In the genomic region with DNA sequence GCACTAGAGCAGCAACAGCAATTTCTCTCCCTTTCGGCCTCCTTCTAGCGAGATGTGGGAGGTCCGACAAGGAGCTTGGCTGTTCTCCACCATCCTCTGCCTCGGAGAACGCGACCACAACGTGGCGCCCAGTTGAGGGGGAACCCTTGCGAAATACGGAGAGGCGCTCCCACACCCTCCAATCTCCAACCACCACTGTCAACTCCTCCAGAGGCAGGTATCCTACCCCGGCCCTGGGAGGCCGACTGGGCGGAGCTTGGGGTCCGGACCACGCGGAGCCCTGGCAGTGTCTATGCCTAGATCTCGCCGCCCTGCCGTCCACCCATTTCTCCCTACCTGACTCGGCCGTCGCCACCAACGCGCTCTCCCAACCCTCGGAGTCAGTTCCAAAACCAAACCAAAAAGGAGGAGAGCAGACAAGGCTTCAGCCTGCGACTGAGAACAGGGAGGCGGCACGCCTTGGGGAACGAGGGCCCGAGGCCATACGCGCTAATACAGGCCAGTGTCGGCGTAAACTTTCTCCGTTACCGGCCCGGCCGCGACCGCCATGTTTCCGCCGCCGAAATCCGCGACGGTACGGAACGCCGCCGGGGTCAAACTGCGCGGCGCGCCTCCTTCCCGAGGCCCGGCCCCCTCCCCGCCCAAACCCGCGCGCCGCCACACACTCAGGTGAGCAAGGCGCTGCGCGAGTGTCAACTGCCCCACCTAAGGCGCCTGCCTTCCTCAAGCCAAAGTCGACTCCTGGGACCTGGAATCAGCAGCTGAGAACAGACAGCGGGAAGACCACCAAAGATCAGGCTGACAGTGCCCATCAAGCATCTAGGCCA, we compare ENCODE assay signal across 8 cellular contexts. TPM values are rescaled to one million over a fixed set of nuclear protein-coding genes. Genes with fewer than 3 reads are reported as not detected.
DNase-seq lines count a peak whose midpoint lies in the region; ATAC-seq, FAIRE-seq and TF ChIP-seq lines count a peak whose summit lies in the region.

Gene TMEM168, minus strand, starts transcription at position 570 of the 827 bp plus-strand sequence. CDS start 5,568 bp downstream, outside the sequence.

- intact Hi-C loops in Right ventricle myocardium superior (cut with DNase I) (no loop called here), pancreas (cut with DNase I) (no loop called here), thyroid gland (cut with DNase I) (no loop called here)

- TF ChIP-seq CTCF in GM10266 (IDR thresholded peaks at IDR 0.05; ENCODE audit: control insufficient read depth, insufficient read depth, low read depth, missing control alignments) (no peak), pancreas (IDR thresholded peaks at IDR 0.05) (no peak), thyroid gland (IDR thresholded peaks at IDR 0.05) (peak in 1 of 6 experiments; percentile 8)

- DNase-seq in GM10266 (ENCODE audit: extremely low spot score) (peak; percentile 79), NCI-H1048 (lab: John Stamatoyannopoulos, UW) (peak; percentile 41), SW 1271 (lab: John Stamatoyannopoulos, UW) (peak; percentile 37 to 80), Right ventricle myocardium superior (peak; percentile 89), pancreas (peak; percentile 55 to 92 (median 78)), thyroid gland (peak; percentile 83 to 85)
- DNase-seq in activated naive CD8-positive, alpha-beta T cell treated with anti-CD3 and anti-CD28 coated beads, Interleukin-2, amount 50 U/mL, for 16 hours (ENCODE audit: low read depth, low spot score), result peak; percentile 68

- ATAC-seq in HG02588 (IDR thresholded peaks at IDR 0.05; ENCODE audit: unreplicated experiment), result peak; percentile 82
- peak; percentile 97 for ATAC-seq in Right ventricle myocardium superior (ENCODE audit: poor library complexity)
- peak; percentile 93 to 97 (median 95) for ATAC-seq in pancreas

- H3K27ac ChIP-seq in pancreas, result peak within 1 kb of the TSS; percentile 59 to 87 (median 78)
- H3K27ac ChIP-seq in thyroid gland, result peak within 1 kb of the TSS; percentile 74 to 88 (median 76)

- H3K36me3 ChIP-seq in pancreas (no peaks in the 10 kb centered on the region), thyroid gland (no peaks in the 10 kb centered on the region)

- FAIRE-seq in pancreas (lab: Jason Lieb, UNC), result no peak

- TF ChIP-seq POLR2A in thyroid gland (IDR thresholded peaks at IDR 0.05), result peak in 1 of 2 donors; percentile 63

- H3K4me1 ChIP-seq in pancreas, result peaks cover 0 to 11% (median 6%) of the 10 kb centered on the region in 3 donors
- peaks cover 10 to 15% of the 10 kb centered on the region in 2 donors for H3K4me1 ChIP-seq in thyroid gland

- WGBS in pancreas, 2 donors, result 17 to 18% methylated on average over 66 to 68 of the region's 68 CpGs
- WGBS in thyroid gland, 2 donors, result 0 to 2% methylated on average over 33 to 43 of the region's 68 CpGs

- H3K9me3 ChIP-seq in pancreas (no peaks in the 10 kb centered on the region), thyroid gland (no peaks in the 10 kb centered on the region)

- H3K4me3 ChIP-seq in pancreas (peak within 1 kb of the TSS; percentile 48 to 76 (median 62)), thyroid gland (replicated peaks in 1 of 3) (peak within 1 kb of the TSS; percentile 38 to 80 (median 78))

- H3K27me3 ChIP-seq in pancreas, result no peaks in the 10 kb centered on the region
- no peaks in the 10 kb centered on the region for H3K27me3 ChIP-seq in thyroid gland

RNA-seq across cellular contexts. Expression of gene TMEM168, which starts in this region (rescaled TPM):
- total RNA-seq in Right ventricle myocardium superior, result 14.0 TPM
- total RNA-seq in pancreas, result 10 to 100 TPM in 1 of 6 donors, 1 to 10 TPM in 5; 3.1 to 10.3 (median 6.7) TPM
- polyA plus RNA-seq in pancreas, result 1 to 10 TPM; 2.2 to 6.7 TPM
- total RNA-seq in thyroid gland, result 10 to 100 TPM; 29.2 to 43.5 (median 30.4) TPM

Comparison
In these comparisons a context has a peak if more than half of its experiments do, and no peak if none do; other contexts are left out.
1. Peak in every context shown above with its lines: DNase-seq, ATAC-seq, H3K4me3 ChIP-seq and H3K27ac ChIP-seq.